Comparison of ENCODE assay signal across 22 cellular contexts in the genomic region with DNA sequence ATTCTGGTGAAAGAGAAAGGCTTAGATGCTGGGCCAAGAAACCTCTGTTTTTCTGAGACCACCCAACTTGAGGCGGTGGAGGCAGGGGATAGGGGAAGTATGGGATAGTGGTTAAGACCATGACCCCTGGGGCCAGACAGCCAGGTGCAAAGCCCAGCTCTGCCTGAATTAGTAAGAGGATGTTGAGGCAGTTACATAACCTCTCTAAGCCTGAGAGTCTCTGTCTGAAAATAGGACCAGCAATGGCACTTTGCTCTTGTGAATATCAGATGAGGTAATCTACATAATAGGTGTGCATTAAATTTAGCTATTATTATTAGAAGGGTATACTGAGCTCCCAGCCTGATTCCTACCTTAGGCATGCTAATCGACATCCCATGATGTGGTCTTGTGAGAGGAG.
A peak's percentile ranks its signal among the peaks of the same experiment; 100 is the strongest.
DNase-seq lines count a peak whose midpoint lies in the region; ATAC-seq and TF ChIP-seq lines count a peak whose summit lies in the region.
"Had no signal": no experiment of that assay in that cellular context is flagged by ENCODE, and none has a peak within 500 bp of the region (broad histone marks: within the 10 kb centered on the region; RNA-seq: fewer than 3 reads in every experiment).

No MANE protein-coding gene starts in this region.

- TF ChIP-seq CTCF in activated B cell treated with CpG ODN at 0.5 μM for 24 hours (IDR thresholded peaks at IDR 0.05): no peak

- CTCF ChIA-PET in activated B cell treated with CpG ODN at 0.5 μM for 24 hours (lab: Charles Lee): no interaction called here

- POLR2A ChIA-PET in activated B cell treated with CpG ODN at 0.5 μM for 24 hours (lab: Charles Lee): interaction anchor here (0.5 kb wide), 1 partner anchor 122 kb away, joined by 8 read pairs; the partner anchor contains the start of gene SPDL1

- H2AFZ ChIP-seq in ACC112 (ENCODE audit: low read length, unreplicated experiment): no peak overlapping the region

- H3K27me3 ChIP-seq in ACC112 (ENCODE audit: insufficient read depth, low read length): no peaks in the 10 kb centered on the region
- no peaks in the 10 kb centered on the region for H3K27me3 ChIP-seq in CD4-positive, CD25-positive, alpha-beta regulatory T cell (ENCODE audit: control insufficient read depth, insufficient read depth, low read length)
- H3K27me3 ChIP-seq: esophagus muscularis mucosa, gastroesophageal sphincter, thyroid gland had no signal

- peaks cover 60% of the 10 kb centered on the region for H3K36me3 Mint-ChIP-seq in CD4-positive, CD25-positive, alpha-beta regulatory T cell
- peaks cover 91% of the 10 kb centered on the region for H3K36me3 Mint-ChIP-seq in activated B cell treated with CpG ODN at 0.5 μM for 24 hours (ENCODE audit: low read depth)
- H3K36me3 Mint-ChIP-seq: WTC11 had no signal

- intact Hi-C loops in activated B cell treated with CpG ODN at 0.5 μM for 24 hours (cut with micrococcal nuclease): loop anchor here (5.0 kb wide), 1 partner anchor 42 kb away; no protein-coding TSS in a partner anchor

- H3K36me3 ChIP-seq in ACC112 (ENCODE audit: insufficient read depth, low read length): no peaks in the 10 kb centered on the region
- peaks cover 94% of the 10 kb centered on the region for H3K36me3 ChIP-seq in CD4-positive, CD25-positive, alpha-beta regulatory T cell (ENCODE audit: control insufficient read depth, insufficient read depth, low read length)
- H3K36me3 ChIP-seq: esophagus muscularis mucosa, gastroesophageal sphincter, thyroid gland had no signal

- peaks cover 0 to 9% (median 5%) of the 10 kb centered on the region in 4 donors for H3K4me1 Mint-ChIP-seq in CD4-positive, CD25-positive, alpha-beta regulatory T cell
- peaks cover 56% of the 10 kb centered on the region for H3K4me1 Mint-ChIP-seq in activated B cell treated with CpG ODN at 0.5 μM for 24 hours

- peak overlapping the region; percentile 91; the same call in 1 of the 2 replicates for H3K27ac ChIP-seq in ACC112 (ENCODE audit: low read depth, low read length)
- H3K27ac ChIP-seq in CD4-positive, CD25-positive, alpha-beta regulatory T cell (ENCODE audit: insufficient read depth, low read length, poor library complexity, severe bottlenecking): no peak overlapping the region
- H3K27ac ChIP-seq: esophagus muscularis mucosa, gastroesophageal sphincter, thyroid gland had no signal

- no peak for DNase-seq in CD4-positive, CD25-positive, alpha-beta regulatory T cell
- DNase-seq in activated B cell treated with CpG ODN at 0.5 μM for 24 hours: no peak
- DNase-seq in stimulated activated CD4-positive, alpha-beta T cell treated with anti-CD3 and anti-CD28 coated beads, Interleukin-2, amount 100 ng/mL, for 24 hours: no peak
- DNase-seq in SHP77 treated with DMSO at 0.1 percent for 48 hours (lab: John Stamatoyannopoulos, UW): no peak
- no peak for DNase-seq in HCEC 1CT
- DNase-seq: activated CD8-positive, alpha-beta memory T cell treated with anti-CD3 and anti-CD28 coated beads, Interleukin-2, amount 10 ng/mL, durations not matched to agents 7 days and 5 days; effector CD4-positive, alpha-beta T cell; kidney glomerular epithelial cell; mammary epithelial cell; naive B cell; NCI-H1105 treated with DMSO at 0.1 percent for 48 hours; NCI-H2171; NCI-H748 treated with DMSO at 0.1 percent for 48 hours; right cardiac atrium; Right ventricle myocardium superior; T-cell; thyroid gland had no signal

- peak overlapping the region in 2 of 3 donors; percentile 42 to 78 for H3K27ac Mint-ChIP-seq in CD4-positive, CD25-positive, alpha-beta regulatory T cell
- H3K27ac Mint-ChIP-seq in activated B cell treated with CpG ODN at 0.5 μM for 24 hours: peak overlapping the region; percentile 68
- H3K27ac Mint-ChIP-seq: activated CD8-positive, alpha-beta memory T cell treated with anti-CD3 and anti-CD28 coated beads, Interleukin-2, amount 10 ng/mL, durations not matched to agents 7 days and 5 days; T-cell; WTC11 had no signal

- H3K9me3 ChIP-seq in CD4-positive, CD25-positive, alpha-beta regulatory T cell (ENCODE audit: control insufficient read depth in 2 of 2, low read length in 2 of 2): no peaks in the 10 kb centered on the region
- H3K9me3 ChIP-seq: esophagus muscularis mucosa, gastroesophageal sphincter, thyroid gland had no signal

- H3K4me3 ChIP-seq in ACC112 (ENCODE audit: low read depth, low read length): no peak overlapping the region
- no peak overlapping the region for H3K4me3 ChIP-seq in CD4-positive, CD25-positive, alpha-beta regulatory T cell (ENCODE audit: low read depth, low read length)
- H3K4me3 ChIP-seq: esophagus muscularis mucosa, gastroesophageal sphincter, thyroid gland had no signal

- peaks cover 51% of the 10 kb centered on the region for H3K4me1 ChIP-seq in ACC112 (ENCODE audit: control insufficient read depth, insufficient read depth, low read length, unreplicated experiment)
- H3K4me1 ChIP-seq in CD4-positive, CD25-positive, alpha-beta regulatory T cell (ENCODE audit: control insufficient read depth, insufficient read depth, low read length, poor library complexity, severe bottlenecking): no peaks in the 10 kb centered on the region
- H3K4me1 ChIP-seq: esophagus muscularis mucosa, gastroesophageal sphincter had no signal

- no peak overlapping the region for H3K4me3 Mint-ChIP-seq in CD4-positive, CD25-positive, alpha-beta regulatory T cell
- H3K4me3 Mint-ChIP-seq in activated B cell treated with CpG ODN at 0.5 μM for 24 hours: peak overlapping the region; percentile 2
- H3K4me3 Mint-ChIP-seq: activated CD8-positive, alpha-beta memory T cell treated with anti-CD3 and anti-CD28 coated beads, Interleukin-2, amount 10 ng/mL, durations not matched to agents 7 days and 5 days; naive B cell; T-cell; WTC11 had no signal

- H3K79me2 ChIP-seq in ACC112 (ENCODE audit: control insufficient read depth, insufficient read depth, low read length, unreplicated experiment): no peaks in the 10 kb centered on the region

- no peak for ATAC-seq in CD4-positive, CD25-positive, alpha-beta regulatory T cell (ENCODE audit: low read depth in 2 of 2)
- ATAC-seq in HG02798 (IDR thresholded peaks at IDR 0.05; ENCODE audit: poor library complexity, unreplicated experiment) (peak; percentile 25), activated B cell treated with CpG ODN at 0.5 μM for 24 hours (ENCODE audit: low read depth) (peak; percentile 15)
- ATAC-seq: activated CD8-positive, alpha-beta memory T cell treated with anti-CD3 and anti-CD28 coated beads, Interleukin-2, amount 10 ng/mL, durations not matched to agents 7 days and 5 days; gastroesophageal sphincter; right cardiac atrium; T-cell; WTC11 had no signal

- no peaks in the 10 kb centered on the region for H3K27me3 Mint-ChIP-seq in CD4-positive, CD25-positive, alpha-beta regulatory T cell
- no peaks in the 10 kb centered on the region for H3K27me3 Mint-ChIP-seq in activated B cell treated with CpG ODN at 0.5 μM for 24 hours
- H3K27me3 Mint-ChIP-seq: activated CD8-positive, alpha-beta memory T cell treated with anti-CD3 and anti-CD28 coated beads, Interleukin-2, amount 10 ng/mL, durations not matched to agents 7 days and 5 days; naive B cell; T-cell had no signal

- no peaks in the 10 kb centered on the region for H3K9me3 Mint-ChIP-seq in CD4-positive, CD25-positive, alpha-beta regulatory T cell
- H3K9me3 Mint-ChIP-seq in activated B cell treated with CpG ODN at 0.5 μM for 24 hours: no peaks in the 10 kb centered on the region
- H3K9me3 Mint-ChIP-seq: naive B cell, T-cell, WTC11 had no signal

Comparison
In these comparisons a context has a peak if more than half of its experiments do, and no peak if none do; other contexts are left out.
1. ATAC-seq: peak in HG02798 (single experiment) and activated B cell treated with CpG ODN at 0.5 μM for 24 hours (single experiment); none in CD4-positive, CD25-positive, alpha-beta regulatory T cell (0 of 2).